In the genomic region with DNA sequence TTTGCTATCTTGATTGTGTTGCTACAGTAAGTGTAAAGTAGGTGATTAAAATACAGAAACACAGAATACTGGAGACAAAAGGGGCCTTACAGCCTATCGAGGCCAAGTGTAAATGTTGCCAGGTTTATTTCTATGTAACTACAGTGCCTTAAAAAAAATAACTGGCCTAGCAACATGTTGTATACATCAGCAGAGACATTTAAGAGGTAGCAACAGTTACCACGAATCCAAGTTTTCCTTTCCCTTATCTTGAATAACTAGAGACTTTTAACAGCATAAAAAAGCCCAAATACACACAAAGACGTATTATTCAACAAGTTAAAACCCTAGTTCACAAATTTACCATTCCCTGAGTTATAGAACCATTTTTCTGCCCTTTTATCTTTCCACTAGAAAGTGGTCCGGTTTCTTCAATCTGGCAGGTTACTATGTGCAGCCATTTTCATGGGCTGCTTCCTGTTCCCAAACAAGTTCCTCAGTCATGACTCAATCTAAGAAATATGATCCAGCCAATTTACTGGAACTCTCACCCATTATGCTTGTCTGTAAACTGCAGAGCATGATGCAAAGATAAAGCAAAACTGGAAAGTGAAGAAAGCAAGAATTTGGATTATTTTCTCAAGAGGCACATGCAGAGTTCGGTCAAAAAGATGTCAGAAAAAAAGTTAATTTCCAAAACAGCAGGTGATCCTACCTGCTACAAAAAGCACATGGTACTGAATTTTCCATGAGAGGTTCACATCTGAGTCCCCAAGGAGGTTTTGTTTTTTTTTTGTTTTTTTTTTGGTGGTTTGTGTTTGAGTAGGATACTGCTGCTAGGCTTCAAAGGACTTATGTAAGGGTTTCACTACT, we compare ENCODE assay signal across 7 cellular contexts. TPM values are rescaled to one million over a fixed set of nuclear protein-coding genes. Genes with fewer than 3 reads are reported as not detected.
A peak's percentile ranks its signal among the peaks of the same experiment; 100 is the strongest.
DNase-seq lines count a peak whose midpoint lies in the region; ATAC-seq, FAIRE-seq and TF ChIP-seq lines count a peak whose summit lies in the region.

No MANE protein-coding gene starts in this region.

- H3K36me3 ChIP-seq in breast epithelium (no peaks in the 10 kb centered on the region), thoracic aorta (no peaks in the 10 kb centered on the region)

- peaks cover 14 to 47% of the 10 kb centered on the region in 2 donors for H3K4me1 ChIP-seq in breast epithelium
- H3K4me1 ChIP-seq in thoracic aorta (ENCODE audit: control insufficient read depth in 1 of 2, low read depth in 2 of 2), result peaks cover 88 to 97% of the 10 kb centered on the region in 2 donors

- peak; percentile 99 for FAIRE-seq in G401.6 (lab: Jason Lieb, UNC)

- DNase-seq in NCI-H2196 (lab: John Stamatoyannopoulos, UW; ENCODE audit: unreplicated experiment) (peak; percentile 82), breast epithelium (ENCODE audit: low spot score in 2 of 2) (no peak), left kidney (ENCODE audit: low read depth, low spot score) (peak; percentile 86), thoracic aorta (ENCODE audit: low spot score) (no peak), SKM-1 (lab: John Stamatoyannopoulos, UW; ENCODE audit: unreplicated experiment) (no peak)

- intact Hi-C loops in breast epithelium (cut with DNase I; ENCODE audit: low total_unique reads), result no loop called here

- H3K9me3 ChIP-seq in breast epithelium (no peaks in the 10 kb centered on the region), thoracic aorta (no peaks in the 10 kb centered on the region)

- TF ChIP-seq CTCF in breast epithelium (IDR thresholded peaks at IDR 0.05) (no peak), thoracic aorta (IDR thresholded peaks at IDR 0.05) (no peak)

- H3K4me3 ChIP-seq in breast epithelium (peak overlapping the region in 2 of 3 donors; percentile 7 to 32), thoracic aorta (peak overlapping the region; percentile 54)

- H3K27me3 ChIP-seq in breast epithelium, result no peaks in the 10 kb centered on the region
- H3K27me3 ChIP-seq in thoracic aorta (replicated peaks; ENCODE audit: insufficient read depth), result no peaks in the 10 kb centered on the region

- H3K27ac ChIP-seq in breast epithelium (peak overlapping the region; percentile 94 to 96), thoracic aorta (peak overlapping the region; percentile 89 to 97)

- no peak for TF ChIP-seq POLR2A in breast epithelium (IDR thresholded peaks at IDR 0.05)

- ATAC-seq in thoracic aorta (ENCODE audit: insufficient number of reproducible peaks, low FRiP score, low read depth) (peak; percentile 74), GM18861 (IDR thresholded peaks at IDR 0.05; ENCODE audit: unreplicated experiment) (no peak)

RNA-seq across cellular contexts. Expression of a gene that starts 22.2 kb away (rescaled TPM):
- total RNA-seq in breast epithelium (100 to 1,000 TPM in 2 of 3 donors, 10 to 100 TPM in 1; 63.8 to 133 (median 124) TPM), thoracic aorta (100 to 1,000 TPM in 1 of 2 donors, 10 to 100 TPM in 1; 64.3 to 155 TPM)

RNA-seq across cellular contexts. Expression of a gene that starts 29.8 kb away (rescaled TPM):
- total RNA-seq in breast epithelium, result 10 to 100 TPM; 60.6 to 100.0 (median 95.9) TPM
- 10 to 100 TPM; 60.1 to 98.4 TPM for total RNA-seq in thoracic aorta

Comparison
In these comparisons a context has a peak if more than half of its experiments do, and no peak if none do; other contexts are left out.
1. DNase-seq: peak in NCI-H2196 (single experiment) and left kidney (single experiment); none in breast epithelium (0 of 2), thoracic aorta (single experiment) and SKM-1 (single experiment).